In the genomic region with DNA sequence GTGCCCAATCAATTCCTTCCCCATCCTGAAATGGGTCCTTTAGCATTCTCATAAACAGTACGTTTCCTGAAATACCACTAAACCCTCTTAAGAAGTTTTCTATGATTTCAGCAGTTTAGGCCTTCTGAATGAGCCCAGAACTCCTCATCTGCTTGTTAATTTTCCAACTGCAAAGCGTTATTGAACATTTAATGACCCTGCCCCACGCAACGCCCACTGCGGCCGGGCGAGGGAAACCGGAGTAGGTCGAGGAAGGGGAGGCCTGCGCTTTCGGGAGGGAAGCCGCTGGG, we compare ENCODE assay signal across 8 cellular contexts. TPM values are rescaled to one million over a fixed set of nuclear protein-coding genes. Genes with fewer than 3 reads are reported as not detected.
DNase-seq lines count a peak whose midpoint lies in the region; ATAC-seq, FAIRE-seq and TF ChIP-seq lines count a peak whose summit lies in the region.

No MANE protein-coding gene starts in this region.

- H3K56ac ChIP-seq in H9 (ENCODE audit: insufficient read length, low read depth, low read length): no peak overlapping the region

- H4K20me1 ChIP-seq in H9 (ENCODE audit: control insufficient read depth, insufficient read depth, insufficient read length): no peaks in the 10 kb centered on the region

- no peak overlapping the region for H4K8ac ChIP-seq in H9 (replicated peaks; ENCODE audit: insufficient read length, low read depth, low read length)

- no peaks in the 10 kb centered on the region for H3K9me3 ChIP-seq in H9 (ENCODE audit: control insufficient read depth, low read depth, low read length)
- no peaks in the 10 kb centered on the region for H3K9me3 ChIP-seq in small intestine (ENCODE audit: control insufficient read depth, low read depth)

- peak overlapping the region; percentile 99 to 100 for H3K4me3 Mint-ChIP-seq in H9
- H3K4me3 Mint-ChIP-seq in activated CD4-positive, alpha-beta memory T cell treated with anti-CD3 and anti-CD28 coated beads for 36 hours: peak overlapping the region; percentile 97

- no peak overlapping the region for H2BK12ac ChIP-seq in H9 (ENCODE audit: insufficient read length, low read depth, low read length)

- H2BK20ac ChIP-seq in H9 (ENCODE audit: low read depth, low read length, poor library complexity, severe bottlenecking): no peak overlapping the region

- H3K18ac ChIP-seq in H9 (ENCODE audit: insufficient read length, low read depth, low read length): no peak overlapping the region

- FAIRE-seq in small intestine (lab: Jason Lieb, UNC): no peak

- H3K27ac Mint-ChIP-seq in H9: peak overlapping the region; percentile 94 to 99 (median 99); a peak in 4 of 7 replicates
- H3K27ac Mint-ChIP-seq in activated CD4-positive, alpha-beta memory T cell treated with anti-CD3 and anti-CD28 coated beads for 36 hours: peak overlapping the region; percentile 90

- peak overlapping the region; percentile 5 for H3K9ac ChIP-seq in H9 (ENCODE audit: extremely low read depth, insufficient read length, low read length)

- H4K5ac ChIP-seq in H9 (ENCODE audit: insufficient read length, low read depth, low read length): no peak overlapping the region

- no peaks in the 10 kb centered on the region for H3K36me3 ChIP-seq in small intestine (ENCODE audit: control insufficient read depth in 2 of 2, insufficient read depth in 2 of 2, low read length in 2 of 2)

- H3K23me2 ChIP-seq in H9 (ENCODE audit: insufficient read length, low read depth, low read length, poor library complexity, severe bottlenecking): peaks cover 7% of the 10 kb centered on the region

- H2BK120ac ChIP-seq in H9 (ENCODE audit: low read depth, low read length, poor library complexity, severe bottlenecking): no peak overlapping the region

- no peak overlapping the region for H2BK15ac ChIP-seq in H9 (ENCODE audit: low read depth, low read length)

- H3K27me3 ChIP-seq in H9 (ENCODE audit: insufficient read depth, low read length): no peaks in the 10 kb centered on the region
- no peaks in the 10 kb centered on the region for H3K27me3 ChIP-seq in small intestine (ENCODE audit: control insufficient read depth in 2 of 2, insufficient read depth in 2 of 2, low read length in 2 of 2)

- peak overlapping the region; percentile 15 for H2AFZ ChIP-seq in H9 (ENCODE audit: low read length)

- H3K4me1 Mint-ChIP-seq in H9: peaks cover 19% of the 10 kb centered on the region in 2 experiments
- H3K4me1 Mint-ChIP-seq in activated CD4-positive, alpha-beta memory T cell treated with anti-CD3 and anti-CD28 coated beads for 36 hours (ENCODE audit: low read depth): peaks cover 24% of the 10 kb centered on the region

- no peak overlapping the region for H3K23ac ChIP-seq in H9 (ENCODE audit: insufficient read length, low read depth, low read length)

- WGBS in H9 (ENCODE audit: extremely low coverage, insufficient read length, low lambda C conversion rate): no CpG with 5 or more reads among the region's 12 CpGs
- 2 to 3% (median 3%) methylated on average over 12 of the region's 12 CpGs for WGBS in small intestine, 3 donors

- intact Hi-C loops in activated CD4-positive, alpha-beta memory T cell treated with anti-CD3 and anti-CD28 coated beads for 36 hours (cut with micrococcal nuclease): loop anchor here (2.0 kb wide), 2 partner anchors 122 to 214 kb away; a partner anchor contains a TSS

- H3K79me1 ChIP-seq in H9 (ENCODE audit: insufficient read depth, low read depth, low read length, poor library complexity, severe bottlenecking): no peaks in the 10 kb centered on the region

- no peak overlapping the region for H3K27ac ChIP-seq in H9 (ENCODE audit: insufficient read length, low read depth, low read length)
- H3K27ac ChIP-seq in small intestine (ENCODE audit: low read depth in 1 of 2, low read length in 1 of 2): peak overlapping the region; percentile 68 to 84

- H2BK5ac ChIP-seq in H9 (ENCODE audit: insufficient read length, low read length): no peak overlapping the region

- peaks cover 0 to 3% (median 2%) of the 10 kb centered on the region in 3 experiments; a peak in 4 of 7 replicates for H3K36me3 Mint-ChIP-seq in H9 (ENCODE audit: insufficient read depth in 1 of 3, low read depth in 3 of 3)
- H3K36me3 Mint-ChIP-seq in activated CD4-positive, alpha-beta memory T cell treated with anti-CD3 and anti-CD28 coated beads for 36 hours: peaks cover 3% of the 10 kb centered on the region

- no peak overlapping the region for H3K14ac ChIP-seq in H9 (ENCODE audit: insufficient read depth, low read length)

- H3K4ac ChIP-seq in H9 (ENCODE audit: low read depth, low read length): no peak overlapping the region

- CTCF ChIA-PET in activated CD4-positive, alpha-beta memory T cell treated with anti-CD3 and anti-CD28 coated beads for 36 hours (lab: Charles Lee): interaction anchor here (0.7 kb wide), 1 partner anchor 144 kb away, joined by 3 read pairs; no protein-coding TSS in a partner anchor

- peaks cover 5 to 7% of the 10 kb centered on the region in 2 experiments; a peak in 4 of 5 replicates for H3K9me3 Mint-ChIP-seq in H9
- H3K9me3 Mint-ChIP-seq in activated CD4-positive, alpha-beta memory T cell treated with anti-CD3 and anti-CD28 coated beads for 36 hours: no peaks in the 10 kb centered on the region

- no peaks in the 10 kb centered on the region for H3K27me3 Mint-ChIP-seq in H9 (ENCODE audit: low read depth)
- peaks cover 5% of the 10 kb centered on the region for H3K27me3 Mint-ChIP-seq in activated CD4-positive, alpha-beta memory T cell treated with anti-CD3 and anti-CD28 coated beads for 36 hours

- POLR2A ChIA-PET in activated CD4-positive, alpha-beta memory T cell treated with anti-CD3 and anti-CD28 coated beads for 36 hours (lab: Charles Lee): interaction anchor here (0.5 to 2.8 kb wide), 3 partner anchors 13 to 127 kb away, joined by 3 to 17 read pairs (median 3); a partner anchor contains a TSS

- H3K4me3 ChIP-seq in small intestine (ENCODE audit: low read depth in 1 of 2, low read length in 2 of 2): peak overlapping the region; percentile 29 to 89

- no peak for ATAC-seq in HG03139 (IDR thresholded peaks at IDR 0.05; ENCODE audit: unreplicated experiment)
- ATAC-seq in GM18520 (IDR thresholded peaks at IDR 0.05; ENCODE audit: unreplicated experiment): no peak
- ATAC-seq in HG03342 (IDR thresholded peaks at IDR 0.05; ENCODE audit: unreplicated experiment): no peak

- H4K91ac ChIP-seq in H9 (ENCODE audit: insufficient read length, low read depth, low read length): no peak overlapping the region

- H3K79me2 ChIP-seq in H9 (ENCODE audit: insufficient read depth, low read length): peaks cover 8% of the 10 kb centered on the region; the same call in 1 of the 2 replicates

- no peak overlapping the region for H3T11ph ChIP-seq in H9 (ENCODE audit: low read length)

- H2AK5ac ChIP-seq in H9 (ENCODE audit: insufficient read length, low read length): no peak overlapping the region

- peak overlapping the region; percentile 73 for H3K4me2 ChIP-seq in H9 (ENCODE audit: insufficient read depth, insufficient read length, low read length)

- TF ChIP-seq CTCF in H9 (conservative IDR thresholded peaks at IDR 0.05): no peak

- DNase-seq in H9: no peak
- no peak for DNase-seq in activated CD4-positive, alpha-beta memory T cell treated with anti-CD3 and anti-CD28 coated beads for 36 hours
- peak; percentile 9 for DNase-seq in hepatic stellate cell (ENCODE audit: low spot score)
- DNase-seq in small intestine: no peak
- no peak for DNase-seq in NCI-H2227 (lab: John Stamatoyannopoulos, UW; ENCODE audit: unreplicated experiment)

- H3K4me1 ChIP-seq in H9 (ENCODE audit: insufficient read depth, low read length) (no peaks in the 10 kb centered on the region), small intestine (ENCODE audit: control insufficient read depth in 2 of 2, insufficient read depth in 1 of 2, low read depth in 1 of 2, low read length in 1 of 2) (peaks cover 0 to 3% of the 10 kb centered on the region in 2 donors)

RNA-seq across cellular contexts. Expression of a gene that starts 0.6 kb away (rescaled TPM):
- 26.3 and 27.6 TPM in 2 replicates for total RNA-seq in H9 (2021)
- total RNA-seq in activated CD4-positive, alpha-beta memory T cell treated with anti-CD3 and anti-CD28 coated beads for 36 hours: 10 to 100 TPM; 11.3 to 13.3 TPM
- polyA plus RNA-seq in small intestine: 1 to 10 TPM; 1.4 to 2.2 (median 1.8) TPM
